ENCODE assay signal across 8 cellular contexts in the genomic region with DNA sequence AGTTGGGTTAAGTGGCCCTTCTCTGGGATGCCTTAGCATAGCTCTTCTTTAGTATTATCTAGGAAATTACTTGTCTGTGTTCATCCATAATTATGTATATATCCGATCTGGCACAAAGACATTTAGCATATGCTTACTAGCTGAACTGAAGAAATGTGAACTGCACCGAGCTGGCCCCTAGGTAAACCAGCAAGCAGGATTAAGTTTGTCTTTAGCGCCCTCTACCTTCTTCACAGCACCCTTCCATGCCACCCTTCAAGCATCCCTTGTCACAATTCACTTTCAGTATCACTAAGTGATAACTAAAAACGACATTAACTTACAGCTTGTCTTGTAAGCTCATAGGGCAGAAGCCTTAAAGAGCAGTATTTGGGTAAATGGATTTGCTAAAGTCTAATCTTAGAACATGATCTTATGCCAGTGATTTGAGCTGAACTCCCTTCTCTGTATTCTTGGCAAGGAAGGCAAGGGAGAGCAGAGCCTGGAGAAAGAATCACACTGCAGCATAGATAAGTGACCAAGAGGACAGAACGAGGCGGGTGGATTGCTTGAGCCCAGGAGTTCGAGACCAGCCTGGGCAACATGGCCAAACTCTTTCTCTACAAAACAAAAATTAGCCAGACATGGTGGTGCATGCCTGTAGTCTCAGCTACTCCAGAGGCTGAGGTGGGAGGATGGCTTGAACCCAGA. TPM values are rescaled to one million over a fixed set of nuclear protein-coding genes. Genes with fewer than 3 reads are reported as not detected.
DNase-seq lines count a peak whose midpoint lies in the region; ATAC-seq and FAIRE-seq lines count a peak whose summit lies in the region.

No MANE protein-coding gene starts in this region.

- peak; percentile 90 for ATAC-seq in GM19397 (IDR thresholded peaks at IDR 0.05; ENCODE audit: unreplicated experiment)
- peak; percentile 95 for ATAC-seq in HG03378 (IDR thresholded peaks at IDR 0.05; ENCODE audit: unreplicated experiment)
- ATAC-seq in esophagus mucosa, result peak; percentile 65
- ATAC-seq in natural killer cell treated with Interleukin-12 subunit alpha and Interleukin-12 subunit beta and Interleukin-15 and Interleukin-18, amount 100 ng/mL, for 72 hours, result peak; percentile 89 to 90

- H3K27me3 Mint-ChIP-seq in natural killer cell treated with Interleukin-12 subunit alpha and Interleukin-12 subunit beta and Interleukin-15 and Interleukin-18, amount 100 ng/mL, for 72 hours, result no peaks in the 10 kb centered on the region

- H3K27ac Mint-ChIP-seq in natural killer cell treated with Interleukin-12 subunit alpha and Interleukin-12 subunit beta and Interleukin-15 and Interleukin-18, amount 100 ng/mL, for 72 hours, result peak overlapping the region in 1 of 2 donors; percentile 15

- peaks cover 4% of the 10 kb centered on the region for H3K36me3 Mint-ChIP-seq in natural killer cell treated with Interleukin-12 subunit alpha and Interleukin-12 subunit beta and Interleukin-15 and Interleukin-18, amount 100 ng/mL, for 72 hours

- H3K9me3 Mint-ChIP-seq in natural killer cell treated with Interleukin-12 subunit alpha and Interleukin-12 subunit beta and Interleukin-15 and Interleukin-18, amount 100 ng/mL, for 72 hours, result no peaks in the 10 kb centered on the region

- DNase-seq in DMS114 treated with DMSO at 0.1 percent for 48 hours (lab: John Stamatoyannopoulos, UW; ENCODE audit: unreplicated experiment) (peak; percentile 46), NCI-H69 (lab: John Stamatoyannopoulos, UW) (peak; percentile 82), urothelium cell line (ENCODE audit: low spot score) (peak; percentile 48)
- peak; percentile 11 to 17 for DNase-seq in activated CD4-positive, alpha-beta T cell treated with anti-CD3 and anti-CD28 coated beads, Interleukin-2, amount 50 U/mL, for 4 hours
- peak; percentile 72 for DNase-seq in natural killer cell treated with Interleukin-12 subunit alpha and Interleukin-12 subunit beta and Interleukin-15 and Interleukin-18, amount 100 ng/mL, for 72 hours (ENCODE audit: low spot score)

- FAIRE-seq in urothelium cell line (lab: Jason Lieb, UNC), result no peak

- H3K4me1 Mint-ChIP-seq in natural killer cell treated with Interleukin-12 subunit alpha and Interleukin-12 subunit beta and Interleukin-15 and Interleukin-18, amount 100 ng/mL, for 72 hours (ENCODE audit: low read depth in 2 of 2), result peaks cover 13 to 28% of the 10 kb centered on the region in 2 donors

- no peak overlapping the region for H3K4me3 Mint-ChIP-seq in natural killer cell treated with Interleukin-12 subunit alpha and Interleukin-12 subunit beta and Interleukin-15 and Interleukin-18, amount 100 ng/mL, for 72 hours

RNA-seq across cellular contexts. Expression of gene HAL, which starts 2.6 kb away (rescaled TPM):
- total RNA-seq in esophagus mucosa, result 0.28 TPM
- total RNA-seq in natural killer cell treated with Interleukin-12 subunit alpha and Interleukin-12 subunit beta and Interleukin-15 and Interleukin-18, amount 100 ng/mL, for 72 hours, result 1 to 10 TPM in 1 of 2 donors, under 1 TPM in 1; 0.50 to 1.6 TPM

RNA-seq across cellular contexts. Expression of gene LTA4H, which starts 36.6 kb away (rescaled TPM):
- 137 TPM for total RNA-seq in esophagus mucosa
- 10 to 100 TPM; 43.5 to 47.3 TPM for total RNA-seq in natural killer cell treated with Interleukin-12 subunit alpha and Interleukin-12 subunit beta and Interleukin-15 and Interleukin-18, amount 100 ng/mL, for 72 hours

RNA-seq across cellular contexts. Expression of gene AMDHD1, which starts 55.6 kb away (rescaled TPM):
- 0.44 TPM for total RNA-seq in esophagus mucosa
- total RNA-seq in natural killer cell treated with Interleukin-12 subunit alpha and Interleukin-12 subunit beta and Interleukin-15 and Interleukin-18, amount 100 ng/mL, for 72 hours, result 1 to 10 TPM in 1 of 2 donors, under 1 TPM in 1; 0.74 to 2.1 TPM

RNA-seq across cellular contexts. Expression of gene CCDC38, which starts 56.3 kb away (rescaled TPM):
- not detected for total RNA-seq in esophagus mucosa
- under 1 TPM in 1 of 2 donors, not detected in 1; 0.33 TPM for total RNA-seq in natural killer cell treated with Interleukin-12 subunit alpha and Interleukin-12 subunit beta and Interleukin-15 and Interleukin-18, amount 100 ng/mL, for 72 hours

Comparison
In these comparisons a context has a peak if more than half of its experiments do, and no peak if none do; other contexts are left out.
1. Peak in every context shown above with its lines: DNase-seq and ATAC-seq.
2. DNase-seq: peak in every context shown above with its lines; median percentile 82 in NCI-H69; 72 in natural killer cell treated with Interleukin-12 subunit alpha and Interleukin-12 subunit beta and Interleukin-15 and Interleukin-18, amount 100 ng/mL, for 72 hours; 48 in urothelium cell line; 46 in DMS114 treated with DMSO at 0.1 percent for 48 hours; 14 in activated CD4-positive, alpha-beta T cell treated with anti-CD3 and anti-CD28 coated beads, Interleukin-2, amount 50 U/mL, for 4 hours.